8 cellular contexts compared by ENCODE assay signal in the genomic region with DNA sequence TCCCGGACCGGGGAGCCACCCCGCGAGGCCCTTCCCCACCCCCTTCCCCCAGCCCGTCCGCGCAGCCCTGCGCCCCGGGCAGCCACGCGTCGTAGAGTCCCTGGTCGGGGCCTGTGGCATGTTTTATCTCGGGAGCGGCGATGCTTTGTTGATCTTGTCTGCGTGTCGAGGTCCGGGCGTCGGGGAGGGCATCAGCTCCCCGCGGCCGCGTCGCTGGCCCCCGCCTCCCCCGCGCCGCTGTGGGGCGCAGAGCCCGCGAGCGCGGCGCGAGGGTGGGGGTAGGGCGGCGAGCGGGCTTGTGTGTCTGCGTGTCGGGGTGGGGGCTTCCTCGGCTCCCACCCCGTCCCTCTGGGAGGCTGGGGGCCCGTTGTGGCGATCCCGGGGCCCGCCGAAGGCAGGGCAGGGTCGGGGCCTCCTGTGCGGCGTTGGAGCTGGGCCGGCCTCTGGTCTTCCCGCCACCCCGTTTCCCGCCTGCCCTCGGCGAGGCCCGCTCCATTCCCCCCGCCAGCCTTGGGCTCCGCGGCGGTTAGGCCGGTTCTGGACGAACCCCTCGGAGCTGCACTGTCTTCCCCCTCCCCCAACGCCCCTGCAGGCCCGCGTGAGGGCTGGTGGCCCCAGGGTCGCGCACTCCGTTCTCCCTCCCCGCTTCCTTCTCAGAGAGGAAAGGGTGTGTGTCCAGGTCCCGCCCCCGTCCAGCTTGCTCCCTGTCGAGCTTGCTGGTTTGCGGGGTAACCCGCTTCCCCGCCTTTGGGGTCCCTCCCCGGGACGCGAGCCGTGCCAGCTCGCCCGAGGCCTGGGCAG. TPM values are rescaled to one million over a fixed set of nuclear protein-coding genes. Genes with fewer than 3 reads are reported as not detected.
A peak's percentile ranks its signal among the peaks of the same experiment; 100 is the strongest.
DNase-seq lines count a peak whose midpoint lies in the region; ATAC-seq, FAIRE-seq and TF ChIP-seq lines count a peak whose summit lies in the region.

No MANE protein-coding gene starts in this region.

- no peaks in the 10 kb centered on the region for H3K27me3 Mint-ChIP-seq in activated B cell treated with CpG ODN at 0.5 μM for 24 hours
- no peaks in the 10 kb centered on the region for H3K27me3 Mint-ChIP-seq in central memory CD8-positive, alpha-beta T cell

- no peak for TF ChIP-seq EP300 in Ishikawa (IDR thresholded peaks at IDR 0.05; ENCODE audit: borderline replicate concordance)

- TF ChIP-seq CTCF in activated B cell treated with CpG ODN at 0.5 μM for 24 hours (IDR thresholded peaks at IDR 0.05), result no peak

- CTCF ChIA-PET in activated B cell treated with CpG ODN at 0.5 μM for 24 hours (lab: Charles Lee), result interaction anchor here (4.5 kb wide), 1 partner anchor 65 kb away, joined by 25 read pairs; a partner anchor contains a TSS

- peak; percentile 46 for DNase-seq in GDM1 (lab: John Stamatoyannopoulos, UW)
- peak; percentile 42 for DNase-seq in activated B cell treated with CpG ODN at 0.5 μM for 24 hours
- peak in 1 of 2 donors; percentile 21 for DNase-seq in central memory CD8-positive, alpha-beta T cell (ENCODE audit: low spot score in 2 of 2)
- peak; percentile 72 for DNase-seq in left lobe of liver (ENCODE audit: low spot score)
- peak; percentile 16 for DNase-seq in stimulated activated CD4-positive, alpha-beta T cell treated with anti-CD3 and anti-CD28 coated beads, Interleukin-2, amount 100 ng/mL, for 4 hours (ENCODE audit: low read depth)
- DNase-seq in RCC 7860 (ENCODE audit: low spot score), result no peak

- peaks cover 18% of the 10 kb centered on the region for H3K4me1 Mint-ChIP-seq in activated B cell treated with CpG ODN at 0.5 μM for 24 hours
- peaks cover 32% of the 10 kb centered on the region for H3K4me1 Mint-ChIP-seq in central memory CD8-positive, alpha-beta T cell

- H3K9me3 Mint-ChIP-seq in activated B cell treated with CpG ODN at 0.5 μM for 24 hours, result no peaks in the 10 kb centered on the region
- no peaks in the 10 kb centered on the region for H3K9me3 Mint-ChIP-seq in central memory CD8-positive, alpha-beta T cell

- ATAC-seq in GM21717 (IDR thresholded peaks at IDR 0.05; ENCODE audit: unreplicated experiment) (peak; percentile 22), activated B cell treated with CpG ODN at 0.5 μM for 24 hours (ENCODE audit: low read depth) (peak; percentile 7), left lobe of liver (peak; percentile 54)
- ATAC-seq in central memory CD8-positive, alpha-beta T cell (replicated peaks; ENCODE audit: extremely low read depth, poor library complexity, severe bottlenecking), result peak; percentile 17

- POLR2A ChIA-PET in activated B cell treated with CpG ODN at 0.5 μM for 24 hours (lab: Charles Lee), result interaction anchor here (1.5 to 3.5 kb wide), 3 partner anchors 18 to 1289 kb away, joined by 5 to 36 read pairs (median 10); a partner anchor contains a TSS

- H3K36me3 Mint-ChIP-seq in activated B cell treated with CpG ODN at 0.5 μM for 24 hours (ENCODE audit: low read depth), result peaks cover 2% of the 10 kb centered on the region
- H3K36me3 Mint-ChIP-seq in central memory CD8-positive, alpha-beta T cell (ENCODE audit: insufficient read depth), result peaks cover 2% of the 10 kb centered on the region

- no peak for FAIRE-seq in RCC 7860 (lab: Jason Lieb, UNC)

- no peak for TF ChIP-seq RAD21 in Ishikawa (IDR thresholded peaks at IDR 0.05; ENCODE audit: low read depth)

- peak overlapping the region; percentile 90 for H3K4me3 Mint-ChIP-seq in activated B cell treated with CpG ODN at 0.5 μM for 24 hours
- peak overlapping the region; percentile 95 for H3K4me3 Mint-ChIP-seq in central memory CD8-positive, alpha-beta T cell

- peak overlapping the region; percentile 82 for H3K27ac Mint-ChIP-seq in activated B cell treated with CpG ODN at 0.5 μM for 24 hours
- peak overlapping the region; percentile 86 for H3K27ac Mint-ChIP-seq in central memory CD8-positive, alpha-beta T cell (ENCODE audit: low read depth)

- intact Hi-C loops in activated B cell treated with CpG ODN at 0.5 μM for 24 hours (cut with micrococcal nuclease), result loop anchor here (1.0 to 5.0 kb wide), 10 partner anchors 17 to 1547 kb away; a partner anchor contains a TSS

TF ChIP-seq in Ishikawa, 13 proteins besides CTCF, POLR2A, EP300 and RAD21:
- no peak for TF ChIP-seq YY1 (IDR thresholded peaks at IDR 0.05; ENCODE audit: low read depth)
- TF ChIP-seq FOXM1 (IDR thresholded peaks at IDR 0.05; ENCODE audit: borderline replicate concordance, low read depth), result no peak
- TF ChIP-seq, protein P1, sequence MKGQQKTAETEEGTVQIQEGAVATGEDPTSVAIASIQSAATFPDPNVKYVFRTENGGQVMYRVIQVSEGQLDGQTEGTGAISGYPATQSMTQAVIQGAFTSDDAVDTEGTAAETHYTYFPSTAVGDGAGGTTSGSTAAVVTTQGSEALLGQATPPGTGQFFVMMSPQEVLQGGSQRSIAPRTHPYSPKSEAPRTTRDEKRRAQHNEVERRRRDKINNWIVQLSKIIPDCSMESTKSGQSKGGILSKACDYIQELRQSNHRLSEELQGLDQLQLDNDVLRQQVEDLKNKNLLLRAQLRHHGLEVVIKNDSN (IDR thresholded peaks at IDR 0.05), result no peak
- no peak for TF ChIP-seq CEBPB (IDR thresholded peaks at IDR 0.05)
- TF ChIP-seq CREB1 (IDR thresholded peaks at IDR 0.05; ENCODE audit: low read depth), result no peak
- TF ChIP-seq, protein P2, sequence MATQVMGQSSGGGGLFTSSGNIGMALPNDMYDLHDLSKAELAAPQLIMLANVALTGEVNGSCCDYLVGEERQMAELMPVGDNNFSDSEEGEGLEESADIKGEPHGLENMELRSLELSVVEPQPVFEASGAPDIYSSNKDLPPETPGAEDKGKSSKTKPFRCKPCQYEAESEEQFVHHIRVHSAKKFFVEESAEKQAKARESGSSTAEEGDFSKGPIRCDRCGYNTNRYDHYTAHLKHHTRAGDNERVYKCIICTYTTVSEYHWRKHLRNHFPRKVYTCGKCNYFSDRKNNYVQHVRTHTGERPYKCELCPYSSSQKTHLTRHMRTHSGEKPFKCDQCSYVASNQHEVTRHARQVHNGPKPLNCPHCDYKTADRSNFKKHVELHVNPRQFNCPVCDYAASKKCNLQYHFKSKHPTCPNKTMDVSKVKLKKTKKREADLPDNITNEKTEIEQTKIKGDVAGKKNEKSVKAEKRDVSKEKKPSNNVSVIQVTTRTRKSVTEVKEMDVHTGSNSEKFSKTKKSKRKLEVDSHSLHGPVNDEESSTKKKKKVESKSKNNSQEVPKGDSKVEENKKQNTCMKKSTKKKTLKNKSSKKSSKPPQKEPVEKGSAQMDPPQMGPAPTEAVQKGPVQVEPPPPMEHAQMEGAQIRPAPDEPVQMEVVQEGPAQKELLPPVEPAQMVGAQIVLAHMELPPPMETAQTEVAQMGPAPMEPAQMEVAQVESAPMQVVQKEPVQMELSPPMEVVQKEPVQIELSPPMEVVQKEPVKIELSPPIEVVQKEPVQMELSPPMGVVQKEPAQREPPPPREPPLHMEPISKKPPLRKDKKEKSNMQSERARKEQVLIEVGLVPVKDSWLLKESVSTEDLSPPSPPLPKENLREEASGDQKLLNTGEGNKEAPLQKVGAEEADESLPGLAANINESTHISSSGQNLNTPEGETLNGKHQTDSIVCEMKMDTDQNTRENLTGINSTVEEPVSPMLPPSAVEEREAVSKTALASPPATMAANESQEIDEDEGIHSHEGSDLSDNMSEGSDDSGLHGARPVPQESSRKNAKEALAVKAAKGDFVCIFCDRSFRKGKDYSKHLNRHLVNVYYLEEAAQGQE (IDR thresholded peaks at IDR 0.05; ENCODE audit: low read depth), result no peak
- no peak for TF ChIP-seq NFIC (IDR thresholded peaks at IDR 0.05)
- peak; percentile 44 for TF ChIP-seq TAF1 (IDR thresholded peaks at IDR 0.05; ENCODE audit: low read depth)
- TF ChIP-seq TCF12 (IDR thresholded peaks at IDR 0.05; ENCODE audit: low read depth), result no peak
- no peak for TF ChIP-seq EGR1 (IDR thresholded peaks at IDR 0.05)
- no peak for TF ChIP-seq TEAD4 (IDR thresholded peaks at IDR 0.05)
- TF ChIP-seq ZBTB7A (IDR thresholded peaks at IDR 0.05; ENCODE audit: low read depth), result peak; percentile 52; the same call in 1 of the 2 replicates
- TF ChIP-seq, protein P3, sequence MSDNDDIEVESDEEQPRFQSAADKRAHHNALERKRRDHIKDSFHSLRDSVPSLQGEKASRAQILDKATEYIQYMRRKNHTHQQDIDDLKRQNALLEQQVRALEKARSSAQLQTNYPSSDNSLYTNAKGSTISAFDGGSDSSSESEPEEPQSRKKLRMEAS (IDR thresholded peaks at IDR 0.05), result peak; percentile 24; the same call in 1 of the 2 replicates

RNA-seq across cellular contexts. Expression of a gene that starts 0.7 kb away (rescaled TPM):
- 42.2 and 45.1 TPM in 2 replicates for total RNA-seq in activated B cell treated with CpG ODN at 0.5 μM for 24 hours
- 14.6 TPM for total RNA-seq in left lobe of liver

RNA-seq across cellular contexts. Expression of a gene that starts 16.9 kb away (rescaled TPM):
- total RNA-seq in activated B cell treated with CpG ODN at 0.5 μM for 24 hours (19.8 and 23.3 TPM in 2 replicates), left lobe of liver (39.7 TPM)
